In the genomic region with DNA sequence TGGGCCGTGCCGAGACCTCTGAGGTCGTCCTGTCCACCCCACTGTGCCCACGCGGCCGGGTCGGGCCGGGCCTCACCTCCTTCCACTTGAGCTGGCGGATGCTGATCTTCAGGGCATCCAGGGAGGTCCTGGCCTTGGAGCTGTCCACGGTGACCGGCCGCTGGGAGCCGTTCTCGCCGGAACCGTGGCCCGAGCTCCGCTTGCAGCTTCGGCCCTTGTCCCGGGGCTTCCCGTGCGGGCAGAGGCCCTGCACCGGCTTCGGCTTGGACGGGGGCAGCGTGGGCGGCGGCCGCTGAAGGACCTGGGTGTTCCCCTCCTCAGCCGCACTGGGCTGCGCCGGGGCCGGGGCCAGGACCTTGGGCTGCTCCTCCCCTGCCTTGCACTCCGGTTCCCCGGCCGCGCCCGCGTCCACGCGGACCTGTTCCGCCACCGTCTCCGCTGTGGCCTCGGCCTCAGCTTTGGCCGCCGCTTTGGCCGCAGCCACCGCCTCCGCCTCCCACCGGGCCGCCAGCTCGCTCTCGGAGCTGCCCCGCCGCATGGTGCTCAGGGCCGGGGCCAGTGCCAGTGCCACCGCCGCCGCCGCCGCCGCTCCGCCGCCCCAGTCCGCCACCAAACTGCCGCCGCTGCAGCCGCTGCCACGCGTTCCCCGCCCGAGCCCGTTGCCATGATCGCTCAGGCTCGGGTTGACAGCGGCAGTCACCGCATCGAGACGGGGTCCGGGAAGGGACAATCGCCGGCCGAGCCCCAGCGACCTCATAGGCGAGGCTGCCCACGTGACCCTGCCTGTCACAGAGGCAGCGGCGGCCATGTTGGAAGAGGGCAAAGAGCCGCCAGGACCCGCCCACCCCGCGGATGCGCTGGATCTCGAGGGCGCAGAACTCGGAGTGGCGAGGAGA, we compare ENCODE assay signal across 8 cellular contexts. TPM values are rescaled to one million over a fixed set of nuclear protein-coding genes. Genes with fewer than 3 reads are reported as not detected.
DNase-seq lines count a peak whose midpoint lies in the region; ATAC-seq, FAIRE-seq and TF ChIP-seq lines count a peak whose summit lies in the region.

A gene with protein sequence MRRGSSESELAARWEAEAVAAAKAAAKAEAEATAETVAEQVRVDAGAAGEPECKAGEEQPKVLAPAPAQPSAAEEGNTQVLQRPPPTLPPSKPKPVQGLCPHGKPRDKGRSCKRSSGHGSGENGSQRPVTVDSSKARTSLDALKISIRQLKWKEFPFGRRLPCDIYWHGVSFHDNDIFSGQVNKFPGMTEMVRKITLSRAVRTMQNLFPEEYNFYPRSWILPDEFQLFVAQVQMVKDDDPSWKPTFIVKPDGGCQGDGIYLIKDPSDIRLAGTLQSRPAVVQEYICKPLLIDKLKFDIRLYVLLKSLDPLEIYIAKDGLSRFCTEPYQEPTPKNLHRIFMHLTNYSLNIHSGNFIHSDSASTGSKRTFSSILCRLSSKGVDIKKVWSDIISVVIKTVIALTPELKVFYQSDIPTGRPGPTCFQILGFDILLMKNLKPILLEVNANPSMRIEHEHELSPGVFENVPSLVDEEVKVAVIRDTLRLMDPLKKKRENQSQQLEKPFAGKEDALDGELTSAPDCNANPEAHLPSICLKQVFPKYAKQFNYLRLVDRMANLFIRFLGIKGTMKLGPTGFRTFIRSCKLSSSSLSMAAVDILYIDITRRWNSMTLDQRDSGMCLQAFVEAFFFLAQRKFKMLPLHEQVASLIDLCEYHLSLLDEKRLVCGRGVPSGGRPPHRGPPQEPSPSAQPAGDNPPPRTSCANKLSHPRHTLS (minus strand): TSS at position 698 of the 896 bp plus-strand sequence. CDS start 160 bp downstream, at position 538.

- H3K4me3 Mint-ChIP-seq in central memory CD8-positive, alpha-beta T cell, result peak within 1 kb of the TSS; percentile 86

- no peak for FAIRE-seq in keratinocyte (lab: Jason Lieb, UNC)

- H3K4me1 ChIP-seq in keratinocyte (ENCODE audit: control insufficient read depth, extremely low read depth, insufficient read depth, low read length), result peaks cover 9% of the 10 kb centered on the region

- H3K9me3 ChIP-seq in keratinocyte (ENCODE audit: control insufficient read depth, low read depth, low read length), result no peaks in the 10 kb centered on the region

- ATAC-seq in GM19023 (IDR thresholded peaks at IDR 0.05; ENCODE audit: unreplicated experiment), result peak; percentile 90
- ATAC-seq in HG03196 (IDR thresholded peaks at IDR 0.05; ENCODE audit: unreplicated experiment), result peak; percentile 93
- ATAC-seq in central memory CD8-positive, alpha-beta T cell (replicated peaks; ENCODE audit: extremely low read depth, poor library complexity, severe bottlenecking), result peak; percentile 97

- peak within 1 kb of the TSS; percentile 71 for H3K9ac ChIP-seq in keratinocyte (ENCODE audit: control insufficient read depth, extremely low read depth, insufficient read depth, low read length)

- H3K4me1 Mint-ChIP-seq in central memory CD8-positive, alpha-beta T cell, result peaks cover 38% of the 10 kb centered on the region

- dilution Hi-C loops in keratinocyte (cut with MboI; ENCODE audit: extremely low pct_ligation_motif_present, low sequenced_read_pairs), result no loop called here

- no peaks in the 10 kb centered on the region for H3K36me3 ChIP-seq in keratinocyte (ENCODE audit: control insufficient read depth in 2 of 2, extremely low read depth in 1 of 2, insufficient read depth in 2 of 2, low read length in 2 of 2)

- peak within 1 kb of the TSS; percentile 56 for H3K4me3 ChIP-seq in AG09309 (ENCODE audit: control insufficient read depth, low read depth, low read length)
- peak within 1 kb of the TSS; percentile 73 to 82 (median 74) for H3K4me3 ChIP-seq in keratinocyte (ENCODE audit: control insufficient read depth in 2 of 3, extremely low read depth in 1 of 3, insufficient read depth in 2 of 3, low read depth in 1 of 3, low read length in 3 of 3)

- peaks cover 5% of the 10 kb centered on the region for H3K9me1 ChIP-seq in keratinocyte (ENCODE audit: control insufficient read depth, extremely low read depth, insufficient read depth, low read length)

- no peak within 1 kb of the TSS for H3K27ac ChIP-seq in keratinocyte (ENCODE audit: control insufficient read depth, insufficient read depth, low read length)

- TF ChIP-seq CTCF in AG09309 (IDR thresholded peaks at IDR 0.05; ENCODE audit: control insufficient read depth, insufficient read depth, low read depth, low read length, missing control alignments), result no peak
- no peak for TF ChIP-seq CTCF in keratinocyte (optimal IDR thresholded peaks at IDR 0.05 in 1 of 3, IDR thresholded peaks at IDR 0.05 in 1 of 3, conservative IDR thresholded peaks at IDR 0.05 in 1 of 3; ENCODE audit: extremely low read depth in 1 of 3, insufficient read depth in 2 of 3, low read length in 3 of 3)

- peaks cover 9% of the 10 kb centered on the region for H3K79me2 ChIP-seq in keratinocyte (ENCODE audit: control insufficient read depth, insufficient read depth, low read length)

- peak within 1 kb of the TSS; percentile 80 for H2AFZ ChIP-seq in keratinocyte (ENCODE audit: control insufficient read depth, low read length)

- no peaks in the 10 kb centered on the region for H3K27me3 ChIP-seq in keratinocyte (ENCODE audit: control insufficient read depth, extremely low read depth, insufficient read depth, low read length)

- H3K36me3 Mint-ChIP-seq in central memory CD8-positive, alpha-beta T cell (ENCODE audit: insufficient read depth), result peaks cover 5% of the 10 kb centered on the region

- no peaks in the 10 kb centered on the region for H3K27me3 Mint-ChIP-seq in central memory CD8-positive, alpha-beta T cell

- no peaks in the 10 kb centered on the region for H3K9me3 Mint-ChIP-seq in central memory CD8-positive, alpha-beta T cell

- DNase-seq in AG09309 (ENCODE audit: low read depth), result peak; percentile 63
- peak; percentile 84 for DNase-seq in NCI-H226
- peak; percentile 90 to 96 (median 94) for DNase-seq in activated CD4-positive, CD25-positive, alpha-beta regulatory T cell (lab: John Stamatoyannopoulos, UW)
- DNase-seq in central memory CD8-positive, alpha-beta T cell (ENCODE audit: low spot score in 2 of 2), result peak; percentile 93 to 94
- DNase-seq in keratinocyte (ENCODE audit: low read depth, low spot score), result peak; percentile 41
- DNase-seq in stimulated activated CD4-positive, alpha-beta T cell treated with anti-CD3 and anti-CD28 coated beads, Interleukin-12 subunit alpha, Interleukin-12 subunit beta, amount 100 ng/mL, for 48 hours (ENCODE audit: low read depth in 2 of 3, low spot score in 1 of 3), result peak; percentile 94 to 96 (median 95)

- H3K4me2 ChIP-seq in keratinocyte (ENCODE audit: control insufficient read depth, extremely low read depth, insufficient read depth, low read depth, low read length), result peak within 1 kb of the TSS; percentile 88

- peak within 1 kb of the TSS; percentile 70 for H3K27ac Mint-ChIP-seq in central memory CD8-positive, alpha-beta T cell (ENCODE audit: low read depth)

- no peaks in the 10 kb centered on the region for H4K20me1 ChIP-seq in keratinocyte (ENCODE audit: control insufficient read depth, extremely low read depth, insufficient read depth, low read length)

RNA-seq across cellular contexts. Expression of the gene that starts here (rescaled TPM):
- 7.6 to 8.5 TPM (median 8.0 TPM) in 3 replicates for polyA plus RNA-seq in keratinocyte
- polyA plus RNA-seq in keratinocyte (2011; ENCODE audit: low read depth), result 1.4 TPM
- 6.7 and 8.0 TPM in 2 replicates for polyA plus RNA-seq in keratinocyte (2011; cell fraction: cytosol; rRNA removed)
- polyA plus RNA-seq in keratinocyte (2011; cell fraction: nucleus; rRNA removed), result 12.3 and 19.0 TPM in 2 replicates
- 3.3 and 8.1 TPM in 2 replicates for polyA plus RNA-seq in keratinocyte (2012; ENCODE audit: low replicate concordance)
- polyA minus RNA-seq in keratinocyte, result 7.4 to 13.2 TPM (median 10.3 TPM) in 3 replicates
- 7.3 TPM for polyA minus RNA-seq in keratinocyte (2011; cell fraction: cytosol; rRNA and poly(A)+ RNA removed)
- polyA minus RNA-seq in keratinocyte (2011; cell fraction: nucleus; rRNA and poly(A)+ RNA removed), result 7.8 and 12.6 TPM in 2 replicates

Comparison
In these comparisons a context has a peak if more than half of its experiments do, and no peak if none do; other contexts are left out.
1. DNase-seq: peak in every context shown above with its lines; median percentile 95 in stimulated activated CD4-positive, alpha-beta T cell treated with anti-CD3 and anti-CD28 coated beads, Interleukin-12 subunit alpha, Interleukin-12 subunit beta, amount 100 ng/mL, for 48 hours; 94 in activated CD4-positive, CD25-positive, alpha-beta regulatory T cell; 94 in central memory CD8-positive, alpha-beta T cell; 84 in NCI-H226; 63 in AG09309; 41 in keratinocyte.